In the genomic region with DNA sequence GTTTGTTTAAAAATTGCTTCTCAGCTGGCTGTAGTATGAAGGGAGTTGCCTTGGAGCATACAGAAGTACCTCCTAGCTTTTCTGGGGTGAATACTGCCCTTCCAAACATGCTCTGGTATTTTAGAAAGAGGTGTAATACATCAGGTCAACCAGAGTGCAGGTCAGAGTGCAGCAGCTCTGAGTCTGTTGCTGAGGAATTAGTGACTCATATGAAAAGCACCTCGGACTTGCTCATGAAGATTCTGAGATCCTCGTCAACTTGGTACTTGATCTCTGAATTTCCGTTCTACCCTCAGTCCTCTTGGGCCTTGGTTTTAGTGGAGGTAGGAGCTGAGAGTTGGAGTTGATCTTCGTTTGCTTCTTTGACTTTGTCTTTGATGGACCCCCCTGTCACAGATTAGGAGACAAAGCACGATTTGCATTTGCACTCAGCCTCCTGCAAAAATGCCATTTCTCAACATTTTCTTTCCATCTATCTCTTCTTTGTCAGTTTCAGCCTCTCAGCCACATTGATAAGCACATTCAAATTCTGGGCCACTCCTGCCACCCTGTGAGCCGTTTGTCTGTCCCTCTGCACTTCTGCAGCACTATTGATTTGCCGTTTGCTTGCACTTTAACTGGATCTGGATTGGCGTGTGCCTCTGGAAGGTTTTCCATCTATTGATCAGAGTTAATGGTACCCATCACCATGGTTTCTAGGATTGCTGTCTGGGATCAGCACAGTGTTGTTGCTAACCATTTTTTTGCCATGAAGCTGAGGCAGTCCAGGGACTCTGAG, we compare ENCODE assay signal across 12 cellular contexts.
DNase-seq lines count a peak whose midpoint lies in the region; ATAC-seq, FAIRE-seq and TF ChIP-seq lines count a peak whose summit lies in the region.
"Had no signal": no experiment of that assay in that cellular context is flagged by ENCODE, and none has a peak within 500 bp of the region (broad histone marks: within the 10 kb centered on the region; RNA-seq: fewer than 3 reads in every experiment).

No MANE protein-coding gene starts in this region.

- H3K9me1 ChIP-seq in endothelial cell of umbilical vein (replicated peaks; ENCODE audit: control insufficient read depth, extremely low read depth, insufficient read depth, low read length), result no peaks in the 10 kb centered on the region

- peaks cover 0 to 3% (median 0%) of the 10 kb centered on the region in 11 experiments; a peak in 2 of 22 replicates for H3K27me3 ChIP-seq in BLaER1 treated with 17β-estradiol and CSF1 and Interleukin-3, amounts not matched to agents 10 nM and 100 nM
- H3K27me3 ChIP-seq in endothelial cell of umbilical vein (ENCODE audit: control insufficient read depth in 2 of 2, insufficient read depth in 2 of 2, low read length in 2 of 2), result no peaks in the 10 kb centered on the region
- no peaks in the 10 kb centered on the region for H3K27me3 ChIP-seq in naive thymus-derived CD4-positive, alpha-beta T cell (ENCODE audit: control insufficient read depth in 2 of 2, insufficient read depth in 2 of 2, low read length in 2 of 2)
- H3K27me3 ChIP-seq: right atrium auricular region had no signal

- dilution Hi-C loops in endothelial cell of umbilical vein (cut with MboI; ENCODE audit: extremely low pct_ligation_motif_present, low sequenced_read_pairs), result no loop called here

- no peak overlapping the region for H2AFZ ChIP-seq in endothelial cell of umbilical vein (ENCODE audit: low read depth, low read length)

- ATAC-seq in mucosa of descending colon (peak; percentile 32), HG02798 (IDR thresholded peaks at IDR 0.05; ENCODE audit: poor library complexity, unreplicated experiment) (no peak)
- ATAC-seq in naive thymus-derived CD4-positive, alpha-beta T cell, result no peak
- ATAC-seq: stimulated activated naive CD8-positive, alpha-beta T cell treated with anti-CD3 and anti-CD28 coated beads, Interleukin-15, Interleukin-2, amounts not matched to agents 100 U/mL and 50 U/mL, for 24 hours had no signal

- no peaks in the 10 kb centered on the region for H3K36me3 Mint-ChIP-seq in naive thymus-derived CD4-positive, alpha-beta T cell

- H3K27ac Mint-ChIP-seq in naive thymus-derived CD4-positive, alpha-beta T cell, result no peak overlapping the region

- peak; percentile 79 for FAIRE-seq in endothelial cell of umbilical vein (lab: Jason Lieb, UNC)

- DNase-seq in NCI-H460 (ENCODE audit: extremely low read depth, low read depth), result peak; percentile 31
- DNase-seq in endothelial cell of umbilical vein (ENCODE audit: low read depth, low spot score), result peak; percentile 57
- no peak for DNase-seq in mucosa of descending colon
- DNase-seq in naive thymus-derived CD4-positive, alpha-beta T cell, result no peak
- DNase-seq in T-helper 1 cell, result no peak
- DNase-seq in GM13977 (ENCODE audit: low spot score), result no peak
- DNase-seq: activated naive CD4-positive, alpha-beta T cell treated with Interleukin-2 at 50 U/mL for 16 hours; NCI-H1930; stimulated activated naive CD8-positive, alpha-beta T cell treated with anti-CD3 and anti-CD28 coated beads, Interleukin-15, Interleukin-2, amounts not matched to agents 100 U/mL and 50 U/mL, for 24 hours had no signal

- H3K9me3 Mint-ChIP-seq in naive thymus-derived CD4-positive, alpha-beta T cell, result peaks cover 0 to 2% (median 0%) of the 10 kb centered on the region in 11 donors

- CTCF ChIA-PET in endothelial cell of umbilical vein (lab: Charles Lee), result interaction anchor here (1.1 to 1.3 kb wide), 2 partner anchors 9 to 221 kb away, joined by 3 read pairs; no protein-coding TSS in a partner anchor
- CTCF ChIA-PET in naive thymus-derived CD4-positive, alpha-beta T cell (lab: Charles Lee), result no interaction called here

- H3K4me1 ChIP-seq in BLaER1 treated with 17β-estradiol and CSF1 and Interleukin-3, amounts not matched to agents 10 nM and 100 nM, result peaks cover 7 to 39% (median 27%) of the 10 kb centered on the region in 10 experiments; a peak in 19 of 20 replicates
- H3K4me1 ChIP-seq in endothelial cell of umbilical vein (ENCODE audit: control insufficient read depth, extremely low read depth, insufficient read depth, low read length), result peaks cover 18% of the 10 kb centered on the region
- no peaks in the 10 kb centered on the region for H3K4me1 ChIP-seq in mucosa of descending colon (ENCODE audit: low read depth)
- no peaks in the 10 kb centered on the region for H3K4me1 ChIP-seq in naive thymus-derived CD4-positive, alpha-beta T cell (ENCODE audit: control insufficient read depth in 2 of 2, insufficient read depth in 2 of 2, low read length in 2 of 2)

- TF ChIP-seq CTCF in endothelial cell of umbilical vein (IDR thresholded peaks at IDR 0.05; ENCODE audit: extremely low read depth in 1 of 2, insufficient read depth in 1 of 2, low read depth in 1 of 2, low read length in 2 of 2) (no peak), mucosa of descending colon (IDR thresholded peaks at IDR 0.05) (no peak), GM13977 (IDR thresholded peaks at IDR 0.05; ENCODE audit: extremely low read depth, insufficient read depth, missing control alignments) (no peak)

- H3K4me2 ChIP-seq in BLaER1 treated with 17β-estradiol and CSF1 and Interleukin-3, amounts not matched to agents 10 nM and 100 nM, result peak overlapping the region in 10 of 11 experiments; percentile 12 to 78 (median 68); a peak in 18 of 22 replicates
- H3K4me2 ChIP-seq in endothelial cell of umbilical vein (ENCODE audit: insufficient read depth, low read length), result peak overlapping the region; percentile 0

- no peaks in the 10 kb centered on the region for H4K20me1 ChIP-seq in BLaER1 treated with 17β-estradiol and CSF1 and Interleukin-3, amounts not matched to agents 10 nM and 100 nM
- no peaks in the 10 kb centered on the region for H4K20me1 ChIP-seq in endothelial cell of umbilical vein (replicated peaks; ENCODE audit: control insufficient read depth, extremely low read depth, insufficient read depth, low read length)

- H3K4me3 Mint-ChIP-seq in naive thymus-derived CD4-positive, alpha-beta T cell, result no peak overlapping the region

- POLR2A ChIA-PET in endothelial cell of umbilical vein (lab: Charles Lee), result no interaction called here
- POLR2A ChIA-PET in naive thymus-derived CD4-positive, alpha-beta T cell (lab: Charles Lee), result no interaction called here

- H3K9ac ChIP-seq in BLaER1 treated with 17β-estradiol and CSF1 and Interleukin-3, amounts not matched to agents 10 nM and 100 nM, result peak overlapping the region in 1 of 11 experiments; percentile 16; a peak in 1 of 22 replicates
- H3K9ac ChIP-seq in endothelial cell of umbilical vein (replicated peaks; ENCODE audit: extremely low read depth, insufficient read depth, low read length), result no peak overlapping the region

- no peak for TF ChIP-seq POLR2A in endothelial cell of umbilical vein (IDR thresholded peaks at IDR 0.05; ENCODE audit: low read depth, low read length)

- 0 out of 22 replicates have a peak, but pooled peaks cover 0 to 4% (median 0%) of the 10 kb centered on the region in 11 experiments for H3K9me3 ChIP-seq in BLaER1 treated with 17β-estradiol and CSF1 and Interleukin-3, amounts not matched to agents 10 nM and 100 nM (replicated peaks in 1 of 11)
- H3K9me3 ChIP-seq in endothelial cell of umbilical vein (replicated peaks; ENCODE audit: control insufficient read depth, insufficient read depth, low read length) (no peaks in the 10 kb centered on the region), mucosa of descending colon (no peaks in the 10 kb centered on the region)
- no peaks in the 10 kb centered on the region for H3K9me3 ChIP-seq in naive thymus-derived CD4-positive, alpha-beta T cell (ENCODE audit: control insufficient read depth in 2 of 3, low read length in 3 of 3)
- H3K9me3 ChIP-seq: right atrium auricular region had no signal

- H3K36me3 ChIP-seq in BLaER1 treated with 17β-estradiol and CSF1 and Interleukin-3, amounts not matched to agents 10 nM and 100 nM, result no peaks in the 10 kb centered on the region
- H3K36me3 ChIP-seq in endothelial cell of umbilical vein (ENCODE audit: control insufficient read depth in 2 of 2, extremely low read depth in 1 of 2, insufficient read depth in 2 of 2, low read length in 2 of 2), result no peaks in the 10 kb centered on the region
- no peaks in the 10 kb centered on the region for H3K36me3 ChIP-seq in mucosa of descending colon (ENCODE audit: low read depth)
- no peaks in the 10 kb centered on the region for H3K36me3 ChIP-seq in naive thymus-derived CD4-positive, alpha-beta T cell (ENCODE audit: control insufficient read depth in 2 of 3, insufficient read depth in 3 of 3, low read length in 3 of 3)
- H3K36me3 ChIP-seq: right atrium auricular region had no signal

- intact Hi-C loops in endothelial cell of umbilical vein (cut with micrococcal nuclease), result no loop called here
- intact Hi-C loops in mucosa of descending colon (cut with DNase I, micrococcal nuclease), result no loop called here
- intact Hi-C loops in naive thymus-derived CD4-positive, alpha-beta T cell (cut with micrococcal nuclease), result no loop called here

- in situ Hi-C loops in GM13977 (cut with MboI; ENCODE audit: low pct_unique_long_range_greater_than_20kb, low sequenced_read_pairs, unreplicated experiment), result no loop called here

- no TSS peak for BruUV-seq in endothelial cell of umbilical vein (replicated peaks; lab: Mats Ljungman, UMichigan)

- peaks cover 27 to 48% (median 35%) of the 10 kb centered on the region in 5 donors for H3K27me3 Mint-ChIP-seq in naive thymus-derived CD4-positive, alpha-beta T cell

- H3K79me2 ChIP-seq in endothelial cell of umbilical vein (ENCODE audit: control insufficient read depth, insufficient read depth, low read length), result no peaks in the 10 kb centered on the region

- H3K4me1 Mint-ChIP-seq in naive thymus-derived CD4-positive, alpha-beta T cell, result no peaks in the 10 kb centered on the region

- H3K27ac ChIP-seq in BLaER1 treated with 17β-estradiol and CSF1 and Interleukin-3, amounts not matched to agents 10 nM and 100 nM, result peak overlapping the region in 4 of 11 experiments; percentile 36 to 57 (median 41); a peak in 5 of 22 replicates
- no peak overlapping the region for H3K27ac ChIP-seq in endothelial cell of umbilical vein (ENCODE audit: insufficient read depth, low read depth, low read length)
- H3K27ac ChIP-seq in naive thymus-derived CD4-positive, alpha-beta T cell (ENCODE audit: low read depth, low read length), result no peak overlapping the region
- H3K27ac ChIP-seq: right atrium auricular region had no signal

- H3K4me3 ChIP-seq in BLaER1 treated with 17β-estradiol and CSF1 and Interleukin-3, amounts not matched to agents 10 nM and 100 nM, result no peak overlapping the region
- H3K4me3 ChIP-seq in endothelial cell of umbilical vein (replicated peaks in 1 of 3; ENCODE audit: insufficient read depth in 1 of 3, low read depth in 1 of 3, low read length in 3 of 3) (no peak overlapping the region), mucosa of descending colon (no peak overlapping the region)
- H3K4me3 ChIP-seq in naive thymus-derived CD4-positive, alpha-beta T cell (ENCODE audit: low read length), result no peak overlapping the region
- H3K4me3 ChIP-seq: right atrium auricular region had no signal

TF ChIP-seq in endothelial cell of umbilical vein, 7 proteins besides CTCF, POLR2A, EP300 and RAD21 (continues in another document):
- TF ChIP-seq FOS (IDR thresholded peaks at IDR 0.05; ENCODE audit: borderline replicate concordance, insufficient read depth, low read length), result peak; percentile 83
- TF ChIP-seq POLR2AphosphoS5 (IDR thresholded peaks at IDR 0.05; ENCODE audit: insufficient read depth, low read depth, low read length), result peak; percentile 59
- TF ChIP-seq EZH2 (IDR thresholded peaks at IDR 0.05; ENCODE audit: borderline replicate concordance, low read depth, low read length, severe bottlenecking), result no peak

Comparison
In these comparisons a context has a peak if more than half of its experiments do, and no peak if none do; other contexts are left out.
1. DNase-seq: peak in NCI-H460 (single experiment) and endothelial cell of umbilical vein (single experiment); none in mucosa of descending colon (0 of 3), naive thymus-derived CD4-positive, alpha-beta T cell (0 of 9), T-helper 1 cell (0 of 5) and GM13977 (single experiment).